In genomic region chr2:128199141-128199540, GRCh38 we compare ENCODE assay signal across 18 cellular contexts.
"Had no signal": no experiment of that assay in that cellular context is flagged by ENCODE, and none has a peak within 500 bp of the region (broad histone marks: within the 10 kb centered on the region; RNA-seq: fewer than 3 reads in every experiment).

No MANE protein-coding gene starts in this region.

- H3K4me1 ChIP-seq: testis, tibial nerve had no signal

- FAIRE-seq: keratinocyte had no signal

- H3K9me3 ChIP-seq: esophagus squamous epithelium, left ventricle myocardium inferior, lower lobe of right lung, sigmoid colon, testis, tibial nerve had no signal

- H3K27me3 ChIP-seq: esophagus squamous epithelium, sigmoid colon, testis, tibial nerve had no signal

- H3K4me3 ChIP-seq: esophagus squamous epithelium, left ventricle myocardium inferior, lower lobe of right lung, sigmoid colon, skin epidermis, testis, tibial nerve had no signal

- H3K27ac ChIP-seq: esophagus squamous epithelium, left ventricle myocardium inferior, lower lobe of right lung, sigmoid colon, skin epidermis, testis, tibial nerve had no signal

- H3K4me3 Mint-ChIP-seq: effector memory CD8-positive, alpha-beta T cell; immature natural killer cell; naive thymus-derived CD4-positive, alpha-beta T cell; stimulated activated naive B cell treated with anti-CD40 and anti-IgM and Interleukin-4, amounts not matched to agents 10 μg/mL and 1 μg/mL and 100 μg/mL, for 72 hours; stimulated activated naive CD8-positive, alpha-beta T cell treated with anti-CD3 and anti-CD28 coated beads, Interleukin-15, amount 100 ng/mL, for 72 hours had no signal

- H3K36me3 ChIP-seq: esophagus squamous epithelium, left ventricle myocardium inferior, lower lobe of right lung, sigmoid colon had no signal

- H3K27me3 Mint-ChIP-seq: effector memory CD8-positive, alpha-beta T cell; stimulated activated naive B cell treated with anti-CD40 and anti-IgM and Interleukin-4, amounts not matched to agents 10 μg/mL and 1 μg/mL and 100 μg/mL, for 72 hours; stimulated activated naive CD8-positive, alpha-beta T cell treated with anti-CD3 and anti-CD28 coated beads, Interleukin-15, amount 100 ng/mL, for 72 hours had no signal

- H3K27ac Mint-ChIP-seq: effector memory CD8-positive, alpha-beta T cell; stimulated activated naive B cell treated with anti-CD40 and anti-IgM and Interleukin-4, amounts not matched to agents 10 μg/mL and 1 μg/mL and 100 μg/mL, for 72 hours had no signal

- H3K9me3 Mint-ChIP-seq: effector memory CD8-positive, alpha-beta T cell; immature natural killer cell; stimulated activated naive B cell treated with anti-CD40 and anti-IgM and Interleukin-4, amounts not matched to agents 10 μg/mL and 1 μg/mL and 100 μg/mL, for 72 hours; stimulated activated naive CD8-positive, alpha-beta T cell treated with anti-CD3 and anti-CD28 coated beads, Interleukin-15, amount 100 ng/mL, for 72 hours had no signal

- DNase-seq: cortex of kidney; effector memory CD8-positive, alpha-beta T cell; esophagus squamous epithelium; foreskin fibroblast; immature natural killer cell; left ventricle myocardium inferior; lower lobe of right lung; mesendoderm; naive thymus-derived CD4-positive, alpha-beta T cell; sigmoid colon; stimulated activated CD4-positive, alpha-beta T cell treated with anti-CD3 and anti-CD28 coated beads, Interleukin-2, amount 100 ng/mL, for 24 hours; stimulated activated CD4-positive, alpha-beta T cell treated with anti-CD3 and anti-CD28 coated beads, Interleukin-4, amount 100 ng/mL, for 4 hours; stimulated activated naive B cell treated with anti-CD40 and anti-IgM and Interleukin-4, amounts not matched to agents 10 μg/mL and 1 μg/mL and 100 μg/mL, for 72 hours; stimulated activated naive CD8-positive, alpha-beta T cell treated with anti-CD3 and anti-CD28 coated beads, Interleukin-15, amount 100 ng/mL, for 72 hours; testis had no signal

- H3K36me3 Mint-ChIP-seq: immature natural killer cell had no signal
